In the genomic region with DNA sequence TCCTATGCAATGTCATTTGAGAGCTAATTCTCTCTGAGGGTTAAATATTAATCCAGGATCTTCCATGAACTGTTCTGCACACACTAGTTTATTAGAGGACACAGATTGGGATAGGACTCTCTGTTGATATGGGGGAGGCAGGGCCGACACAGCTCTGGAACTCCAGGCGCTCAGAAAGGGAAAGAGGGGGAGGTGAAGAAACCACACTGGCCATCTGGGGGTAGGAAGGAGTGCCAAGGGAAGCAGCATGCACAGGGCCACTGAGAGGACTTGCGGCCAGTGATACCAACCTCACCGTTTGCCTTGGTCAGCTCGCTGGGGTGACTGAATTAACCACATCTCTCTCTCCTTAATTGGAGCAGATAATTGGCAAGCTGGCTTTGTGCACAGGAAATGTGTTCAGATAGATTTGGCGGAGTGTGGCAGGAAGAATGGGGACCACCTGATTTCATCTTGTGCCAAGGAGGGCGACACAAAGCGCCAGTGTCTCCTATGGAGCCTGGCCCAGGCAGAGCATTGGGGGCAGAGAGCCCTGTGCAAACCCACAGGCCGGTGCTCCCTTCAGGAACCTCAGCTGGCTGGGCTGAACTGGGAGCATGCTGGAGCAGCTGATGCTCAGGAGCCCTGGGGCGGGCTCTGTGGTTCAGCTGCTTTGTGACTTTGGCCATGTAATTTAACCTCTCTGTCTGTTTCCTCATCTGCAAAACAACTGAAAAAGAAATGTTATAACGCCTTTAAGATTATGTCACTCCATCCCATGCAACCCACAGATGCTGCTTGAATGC, we compare ENCODE assay signal across 1 cellular context.
TF ChIP-seq lines count a peak whose summit lies in the region.

No MANE protein-coding gene starts in this region.

TF ChIP-seq in HepG2, 621 proteins besides CTCF, POLR2A, EP300 and RAD21 (continued from another document and continues in another):
- TF ChIP-seq, protein P1, sequence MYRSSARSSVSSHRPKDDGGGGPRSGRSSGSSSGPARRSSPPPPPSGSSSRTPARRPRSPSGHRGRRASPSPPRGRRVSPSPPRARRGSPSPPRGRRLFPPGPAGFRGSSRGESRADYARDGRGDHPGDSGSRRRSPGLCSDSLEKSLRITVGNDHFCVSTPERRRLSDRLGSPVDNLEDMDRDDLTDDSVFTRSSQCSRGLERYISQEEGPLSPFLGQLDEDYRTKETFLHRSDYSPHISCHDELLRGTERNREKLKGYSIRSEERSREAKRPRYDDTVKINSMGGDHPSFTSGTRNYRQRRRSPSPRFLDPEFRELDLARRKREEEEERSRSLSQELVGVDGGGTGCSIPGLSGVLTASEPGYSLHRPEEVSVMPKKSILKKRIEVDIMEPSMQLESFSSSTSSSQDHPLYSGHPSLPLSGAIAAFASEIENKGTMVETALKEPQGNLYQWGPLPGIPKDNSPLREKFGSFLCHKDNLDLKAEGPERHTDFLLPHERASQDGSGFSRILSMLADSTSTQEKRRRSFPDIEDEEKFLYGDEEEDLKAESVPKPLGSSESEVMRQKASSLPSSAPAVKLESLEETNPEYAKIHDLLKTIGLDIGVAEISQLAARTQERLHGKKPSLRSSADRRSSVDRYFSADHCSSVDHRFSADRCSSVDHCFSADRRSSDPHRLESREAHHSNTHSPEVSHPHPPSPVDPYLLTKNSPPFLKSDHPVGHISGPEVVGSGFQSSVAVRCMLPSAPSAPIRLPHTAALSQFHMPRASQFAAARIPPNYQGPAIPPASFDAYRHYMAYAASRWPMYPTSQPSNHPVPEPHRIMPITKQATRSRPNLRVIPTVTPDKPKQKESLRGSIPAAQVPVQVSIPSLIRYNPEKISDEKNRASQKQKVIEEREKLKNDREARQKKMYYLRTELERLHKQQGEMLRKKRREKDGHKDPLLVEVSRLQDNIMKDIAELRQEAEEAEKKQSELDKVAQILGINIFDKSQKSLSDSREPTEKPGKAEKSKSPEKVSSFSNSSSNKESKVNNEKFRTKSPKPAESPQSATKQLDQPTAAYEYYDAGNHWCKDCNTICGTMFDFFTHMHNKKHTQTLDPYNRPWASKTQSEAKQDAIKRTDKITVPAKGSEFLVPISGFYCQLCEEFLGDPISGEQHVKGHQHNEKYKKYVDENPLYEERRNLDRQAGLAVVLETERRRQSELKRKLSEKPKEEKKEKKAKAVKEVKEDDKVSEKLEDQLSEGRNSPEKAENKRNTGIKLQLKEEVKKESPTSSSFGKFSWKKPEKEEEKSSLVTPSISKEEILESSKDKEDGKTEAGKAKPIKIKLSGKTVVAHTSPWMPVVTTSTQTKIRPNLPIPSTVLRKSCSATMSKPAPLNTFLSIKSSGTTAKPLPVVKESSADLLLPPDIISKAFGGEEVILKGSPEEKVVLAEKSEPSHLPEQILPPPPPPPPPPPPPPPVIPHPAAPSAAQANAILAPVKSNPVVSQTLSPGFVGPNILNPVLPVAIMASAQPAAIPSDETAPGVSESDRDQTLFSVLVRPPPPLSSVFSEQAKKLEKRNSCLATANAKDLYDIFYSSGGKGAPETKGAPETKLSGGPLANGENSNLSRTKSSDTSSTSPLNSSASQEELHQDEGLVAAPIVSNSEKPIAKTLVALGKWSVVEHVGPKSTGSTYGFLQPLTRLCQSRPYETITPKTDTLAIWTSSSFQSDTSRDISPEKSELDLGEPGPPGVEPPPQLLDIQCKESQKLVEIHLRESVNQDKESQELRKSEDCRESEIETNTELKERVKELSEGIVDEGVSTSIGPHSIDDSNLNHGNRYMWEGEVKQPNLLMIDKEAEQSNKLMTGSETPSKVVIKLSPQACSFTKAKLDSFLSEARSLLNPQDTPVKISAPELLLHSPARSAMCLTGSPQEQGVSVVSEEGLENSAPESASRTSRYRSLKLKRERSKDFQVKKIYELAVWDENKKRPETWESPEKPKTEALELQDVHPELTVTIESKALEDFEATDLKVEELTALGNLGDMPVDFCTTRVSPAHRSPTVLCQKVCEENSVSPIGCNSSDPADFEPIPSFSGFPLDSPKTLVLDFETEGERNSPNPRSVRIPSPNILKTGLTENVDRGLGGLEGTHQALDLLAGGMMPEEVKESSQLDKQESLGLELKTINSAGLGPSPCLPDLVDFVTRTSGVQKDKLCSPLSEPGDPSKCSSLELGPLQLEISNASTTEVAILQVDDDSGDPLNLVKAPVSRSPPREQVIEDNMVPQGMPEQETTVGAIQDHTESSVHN (CRISPR knock-in tag; IDR thresholded peaks at IDR 0.05) = peak; percentile 52; the same call in 1 of the 2 replicates
- peak; percentile 80; the same call in 1 of the 2 replicates for TF ChIP-seq WIZ (CRISPR knock-in tag; IDR thresholded peaks at IDR 0.05)
- TF ChIP-seq NFIC (IDR thresholded peaks at IDR 0.05; ENCODE audit: low read length) = no peak
- peak; percentile 83; the same call in 1 of the 2 replicates for TF ChIP-seq ZNF543 (CRISPR knock-in tag; IDR thresholded peaks at IDR 0.05)
- TF ChIP-seq, protein P2, sequence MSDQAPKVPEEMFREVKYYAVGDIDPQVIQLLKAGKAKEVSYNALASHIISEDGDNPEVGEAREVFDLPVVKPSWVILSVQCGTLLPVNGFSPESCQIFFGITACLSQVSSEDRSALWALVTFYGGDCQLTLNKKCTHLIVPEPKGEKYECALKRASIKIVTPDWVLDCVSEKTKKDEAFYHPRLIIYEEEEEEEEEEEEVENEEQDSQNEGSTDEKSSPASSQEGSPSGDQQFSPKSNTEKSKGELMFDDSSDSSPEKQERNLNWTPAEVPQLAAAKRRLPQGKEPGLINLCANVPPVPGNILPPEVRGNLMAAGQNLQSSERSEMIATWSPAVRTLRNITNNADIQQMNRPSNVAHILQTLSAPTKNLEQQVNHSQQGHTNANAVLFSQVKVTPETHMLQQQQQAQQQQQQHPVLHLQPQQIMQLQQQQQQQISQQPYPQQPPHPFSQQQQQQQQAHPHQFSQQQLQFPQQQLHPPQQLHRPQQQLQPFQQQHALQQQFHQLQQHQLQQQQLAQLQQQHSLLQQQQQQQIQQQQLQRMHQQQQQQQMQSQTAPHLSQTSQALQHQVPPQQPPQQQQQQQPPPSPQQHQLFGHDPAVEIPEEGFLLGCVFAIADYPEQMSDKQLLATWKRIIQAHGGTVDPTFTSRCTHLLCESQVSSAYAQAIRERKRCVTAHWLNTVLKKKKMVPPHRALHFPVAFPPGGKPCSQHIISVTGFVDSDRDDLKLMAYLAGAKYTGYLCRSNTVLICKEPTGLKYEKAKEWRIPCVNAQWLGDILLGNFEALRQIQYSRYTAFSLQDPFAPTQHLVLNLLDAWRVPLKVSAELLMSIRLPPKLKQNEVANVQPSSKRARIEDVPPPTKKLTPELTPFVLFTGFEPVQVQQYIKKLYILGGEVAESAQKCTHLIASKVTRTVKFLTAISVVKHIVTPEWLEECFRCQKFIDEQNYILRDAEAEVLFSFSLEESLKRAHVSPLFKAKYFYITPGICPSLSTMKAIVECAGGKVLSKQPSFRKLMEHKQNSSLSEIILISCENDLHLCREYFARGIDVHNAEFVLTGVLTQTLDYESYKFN (CRISPR knock-in tag; conservative IDR thresholded peaks at IDR 0.05) = peak; percentile 46; the same call in 1 of the 2 replicates
- 0 out of 2 replicates have a peak, but pooled peaks have one; percentile 47 for TF ChIP-seq MAZ (IDR thresholded peaks at IDR 0.05; ENCODE audit: borderline replicate concordance, low read depth, low read length)
- peak; percentile 78 for TF ChIP-seq MAZ (CRISPR knock-in tag; IDR thresholded peaks at IDR 0.05; ENCODE audit: low read depth)
- TF ChIP-seq ZZZ3 (CRISPR knock-in tag; IDR thresholded peaks at IDR 0.05; ENCODE audit: borderline replicate concordance) = no peak
- TF ChIP-seq, protein P3, sequence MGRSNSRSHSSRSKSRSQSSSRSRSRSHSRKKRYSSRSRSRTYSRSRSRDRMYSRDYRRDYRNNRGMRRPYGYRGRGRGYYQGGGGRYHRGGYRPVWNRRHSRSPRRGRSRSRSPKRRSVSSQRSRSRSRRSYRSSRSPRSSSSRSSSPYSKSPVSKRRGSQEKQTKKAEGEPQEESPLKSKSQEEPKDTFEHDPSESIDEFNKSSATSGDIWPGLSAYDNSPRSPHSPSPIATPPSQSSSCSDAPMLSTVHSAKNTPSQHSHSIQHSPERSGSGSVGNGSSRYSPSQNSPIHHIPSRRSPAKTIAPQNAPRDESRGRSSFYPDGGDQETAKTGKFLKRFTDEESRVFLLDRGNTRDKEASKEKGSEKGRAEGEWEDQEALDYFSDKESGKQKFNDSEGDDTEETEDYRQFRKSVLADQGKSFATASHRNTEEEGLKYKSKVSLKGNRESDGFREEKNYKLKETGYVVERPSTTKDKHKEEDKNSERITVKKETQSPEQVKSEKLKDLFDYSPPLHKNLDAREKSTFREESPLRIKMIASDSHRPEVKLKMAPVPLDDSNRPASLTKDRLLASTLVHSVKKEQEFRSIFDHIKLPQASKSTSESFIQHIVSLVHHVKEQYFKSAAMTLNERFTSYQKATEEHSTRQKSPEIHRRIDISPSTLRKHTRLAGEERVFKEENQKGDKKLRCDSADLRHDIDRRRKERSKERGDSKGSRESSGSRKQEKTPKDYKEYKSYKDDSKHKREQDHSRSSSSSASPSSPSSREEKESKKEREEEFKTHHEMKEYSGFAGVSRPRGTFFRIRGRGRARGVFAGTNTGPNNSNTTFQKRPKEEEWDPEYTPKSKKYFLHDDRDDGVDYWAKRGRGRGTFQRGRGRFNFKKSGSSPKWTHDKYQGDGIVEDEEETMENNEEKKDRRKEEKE (IDR thresholded peaks at IDR 0.05) = no peak
- no peak for TF ChIP-seq U2AF2 (IDR thresholded peaks at IDR 0.05; ENCODE audit: low read depth, low read length)
- 0 out of 2 replicates have a peak, but pooled peaks have one; percentile 29 for TF ChIP-seq POGZ (CRISPR knock-in tag; IDR thresholded peaks at IDR 0.05)
- no peak for TF ChIP-seq ZNF850 (CRISPR knock-in tag; conservative IDR thresholded peaks at IDR 0.05)
- TF ChIP-seq PAF1 (CRISPR knock-in tag; IDR thresholded peaks at IDR 0.05) = no peak
- TF ChIP-seq, protein P4, sequence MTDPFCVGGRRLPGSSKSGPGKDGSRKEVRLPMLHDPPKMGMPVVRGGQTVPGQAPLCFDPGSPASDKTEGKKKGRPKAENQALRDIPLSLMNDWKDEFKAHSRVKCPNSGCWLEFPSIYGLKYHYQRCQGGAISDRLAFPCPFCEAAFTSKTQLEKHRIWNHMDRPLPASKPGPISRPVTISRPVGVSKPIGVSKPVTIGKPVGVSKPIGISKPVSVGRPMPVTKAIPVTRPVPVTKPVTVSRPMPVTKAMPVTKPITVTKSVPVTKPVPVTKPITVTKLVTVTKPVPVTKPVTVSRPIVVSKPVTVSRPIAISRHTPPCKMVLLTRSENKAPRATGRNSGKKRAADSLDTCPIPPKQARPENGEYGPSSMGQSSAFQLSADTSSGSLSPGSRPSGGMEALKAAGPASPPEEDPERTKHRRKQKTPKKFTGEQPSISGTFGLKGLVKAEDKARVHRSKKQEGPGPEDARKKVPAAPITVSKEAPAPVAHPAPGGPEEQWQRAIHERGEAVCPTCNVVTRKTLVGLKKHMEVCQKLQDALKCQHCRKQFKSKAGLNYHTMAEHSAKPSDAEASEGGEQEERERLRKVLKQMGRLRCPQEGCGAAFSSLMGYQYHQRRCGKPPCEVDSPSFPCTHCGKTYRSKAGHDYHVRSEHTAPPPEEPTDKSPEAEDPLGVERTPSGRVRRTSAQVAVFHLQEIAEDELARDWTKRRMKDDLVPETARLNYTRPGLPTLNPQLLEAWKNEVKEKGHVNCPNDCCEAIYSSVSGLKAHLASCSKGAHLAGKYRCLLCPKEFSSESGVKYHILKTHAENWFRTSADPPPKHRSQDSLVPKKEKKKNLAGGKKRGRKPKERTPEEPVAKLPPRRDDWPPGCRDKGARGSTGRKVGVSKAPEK (CRISPR knock-in tag; IDR thresholded peaks at IDR 0.05; ENCODE audit: borderline replicate concordance) = no peak
- TF ChIP-seq, protein P5, sequence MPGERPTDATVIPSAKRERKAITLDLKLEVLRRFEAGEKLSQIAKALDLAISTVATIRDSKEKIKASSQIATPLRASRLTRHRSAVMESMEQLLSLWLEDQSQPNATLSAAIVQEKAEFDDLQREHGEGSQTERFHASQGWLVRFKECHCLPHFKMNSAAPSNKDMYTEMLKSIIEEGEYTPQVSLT (CRISPR knock-in tag; IDR thresholded peaks at IDR 0.05; ENCODE audit: borderline replicate concordance, low read depth) = 0 out of 2 replicates have a peak, but pooled peaks have one; percentile 53
- no peak; the same call in 1 of the 2 replicates for TF ChIP-seq IRF2 (CRISPR knock-in tag; IDR thresholded peaks at IDR 0.05)
- TF ChIP-seq MAFK (conservative IDR thresholded peaks at IDR 0.05 in 1 of 2, IDR thresholded peaks at IDR 0.05 in 1 of 2; ENCODE audit: low read length in 2 of 2) = no peak
- TF ChIP-seq, protein P6, sequence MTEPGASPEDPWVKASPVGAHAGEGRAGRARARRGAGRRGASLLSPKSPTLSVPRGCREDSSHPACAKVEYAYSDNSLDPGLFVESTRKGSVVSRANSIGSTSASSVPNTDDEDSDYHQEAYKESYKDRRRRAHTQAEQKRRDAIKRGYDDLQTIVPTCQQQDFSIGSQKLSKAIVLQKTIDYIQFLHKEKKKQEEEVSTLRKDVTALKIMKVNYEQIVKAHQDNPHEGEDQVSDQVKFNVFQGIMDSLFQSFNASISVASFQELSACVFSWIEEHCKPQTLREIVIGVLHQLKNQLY (CRISPR knock-in tag; IDR thresholded peaks at IDR 0.05) = no peak
- TF ChIP-seq, protein P7, sequence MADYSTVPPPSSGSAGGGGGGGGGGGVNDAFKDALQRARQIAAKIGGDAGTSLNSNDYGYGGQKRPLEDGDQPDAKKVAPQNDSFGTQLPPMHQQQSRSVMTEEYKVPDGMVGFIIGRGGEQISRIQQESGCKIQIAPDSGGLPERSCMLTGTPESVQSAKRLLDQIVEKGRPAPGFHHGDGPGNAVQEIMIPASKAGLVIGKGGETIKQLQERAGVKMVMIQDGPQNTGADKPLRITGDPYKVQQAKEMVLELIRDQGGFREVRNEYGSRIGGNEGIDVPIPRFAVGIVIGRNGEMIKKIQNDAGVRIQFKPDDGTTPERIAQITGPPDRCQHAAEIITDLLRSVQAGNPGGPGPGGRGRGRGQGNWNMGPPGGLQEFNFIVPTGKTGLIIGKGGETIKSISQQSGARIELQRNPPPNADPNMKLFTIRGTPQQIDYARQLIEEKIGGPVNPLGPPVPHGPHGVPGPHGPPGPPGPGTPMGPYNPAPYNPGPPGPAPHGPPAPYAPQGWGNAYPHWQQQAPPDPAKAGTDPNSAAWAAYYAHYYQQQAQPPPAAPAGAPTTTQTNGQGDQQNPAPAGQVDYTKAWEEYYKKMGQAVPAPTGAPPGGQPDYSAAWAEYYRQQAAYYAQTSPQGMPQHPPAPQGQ (CRISPR knock-in tag; IDR thresholded peaks at IDR 0.05; ENCODE audit: borderline replicate concordance) = no peak
- TF ChIP-seq, protein P8, sequence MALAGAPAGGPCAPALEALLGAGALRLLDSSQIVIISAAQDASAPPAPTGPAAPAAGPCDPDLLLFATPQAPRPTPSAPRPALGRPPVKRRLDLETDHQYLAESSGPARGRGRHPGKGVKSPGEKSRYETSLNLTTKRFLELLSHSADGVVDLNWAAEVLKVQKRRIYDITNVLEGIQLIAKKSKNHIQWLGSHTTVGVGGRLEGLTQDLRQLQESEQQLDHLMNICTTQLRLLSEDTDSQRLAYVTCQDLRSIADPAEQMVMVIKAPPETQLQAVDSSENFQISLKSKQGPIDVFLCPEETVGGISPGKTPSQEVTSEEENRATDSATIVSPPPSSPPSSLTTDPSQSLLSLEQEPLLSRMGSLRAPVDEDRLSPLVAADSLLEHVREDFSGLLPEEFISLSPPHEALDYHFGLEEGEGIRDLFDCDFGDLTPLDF (CRISPR knock-in tag; IDR thresholded peaks at IDR 0.05) = no peak
- TF ChIP-seq, protein P9, sequence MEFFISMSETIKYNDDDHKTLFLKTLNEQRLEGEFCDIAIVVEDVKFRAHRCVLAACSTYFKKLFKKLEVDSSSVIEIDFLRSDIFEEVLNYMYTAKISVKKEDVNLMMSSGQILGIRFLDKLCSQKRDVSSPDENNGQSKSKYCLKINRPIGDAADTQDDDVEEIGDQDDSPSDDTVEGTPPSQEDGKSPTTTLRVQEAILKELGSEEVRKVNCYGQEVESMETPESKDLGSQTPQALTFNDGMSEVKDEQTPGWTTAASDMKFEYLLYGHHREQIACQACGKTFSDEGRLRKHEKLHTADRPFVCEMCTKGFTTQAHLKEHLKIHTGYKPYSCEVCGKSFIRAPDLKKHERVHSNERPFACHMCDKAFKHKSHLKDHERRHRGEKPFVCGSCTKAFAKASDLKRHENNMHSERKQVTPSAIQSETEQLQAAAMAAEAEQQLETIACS (CRISPR knock-in tag; IDR thresholded peaks at IDR 0.05) = no peak
- TF ChIP-seq ZNF451 (CRISPR knock-in tag; IDR thresholded peaks at IDR 0.05) = 0 out of 2 replicates have a peak, but pooled peaks have one; percentile 29
- 0 out of 2 replicates have a peak, but pooled peaks have one; percentile 16 for TF ChIP-seq KLF12 (CRISPR knock-in tag; IDR thresholded peaks at IDR 0.05; ENCODE audit: borderline replicate concordance)
